ENCODE assay signal across 8 cellular contexts in the genomic region with DNA sequence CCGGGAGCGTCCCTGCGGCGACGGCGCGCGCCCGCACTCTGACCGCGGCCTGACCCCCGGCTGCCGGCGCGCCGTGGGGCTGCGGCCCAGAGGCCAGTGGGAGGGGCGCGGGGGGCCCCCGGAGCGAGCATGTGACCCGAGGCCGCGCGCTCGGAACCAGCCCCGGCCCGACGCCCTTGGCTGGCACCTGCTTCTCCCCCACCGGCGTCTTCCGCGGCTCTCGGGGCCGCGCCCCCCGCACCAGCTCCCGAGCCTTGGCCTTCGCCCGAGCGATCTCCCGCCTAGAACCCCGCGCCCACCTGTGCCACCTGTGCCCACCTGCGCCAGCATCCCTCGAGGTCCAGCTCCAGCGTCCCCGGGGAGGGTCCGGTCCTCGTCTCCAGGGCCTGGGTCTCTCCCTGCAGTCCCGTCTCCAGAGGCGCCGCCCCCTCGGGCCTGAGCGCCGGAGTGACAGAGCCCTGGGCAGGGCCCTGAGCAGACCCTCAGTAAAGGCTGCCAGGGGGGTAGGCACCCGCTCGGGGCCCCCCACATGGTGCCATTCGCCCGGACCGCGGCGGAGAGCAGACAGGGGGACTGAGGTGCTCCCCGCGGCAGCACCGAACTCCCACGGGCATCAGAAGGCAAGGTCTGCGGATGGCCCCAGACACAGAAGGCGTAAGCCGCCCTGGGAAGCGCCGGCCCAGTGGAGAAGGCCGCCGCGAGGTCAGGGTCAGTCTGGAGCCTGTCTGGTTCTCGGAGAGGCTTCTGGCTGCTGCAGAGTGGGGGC. TPM values are rescaled to one million over a fixed set of nuclear protein-coding genes. Genes with fewer than 3 reads are reported as not detected.
DNase-seq lines count a peak whose midpoint lies in the region; ATAC-seq and TF ChIP-seq lines count a peak whose summit lies in the region.

No MANE protein-coding gene starts in this region.

- ATAC-seq in GM21526 (IDR thresholded peaks at IDR 0.05; ENCODE audit: low FRiP score, unreplicated experiment): peak; percentile 30
- ATAC-seq in left lobe of liver: peak; percentile 74
- no peak for ATAC-seq in GM18861 (IDR thresholded peaks at IDR 0.05; ENCODE audit: unreplicated experiment)

- H3K4me2 ChIP-seq in DOHH2 (ENCODE audit: low read length): peak overlapping the region; percentile 84
- peak overlapping the region; percentile 47; the same call in 1 of the 2 replicates for H3K4me2 ChIP-seq in MM.1S (ENCODE audit: low read depth, low read length)

- no peak overlapping the region for H2AFZ ChIP-seq in MM.1S (ENCODE audit: low read length)

- peaks cover 13% of the 10 kb centered on the region for H3K4me1 ChIP-seq in DOHH2 (ENCODE audit: control insufficient read depth, low read length)
- no peaks in the 10 kb centered on the region for H3K4me1 ChIP-seq in MM.1S (ENCODE audit: low read length)
- peaks cover 15% of the 10 kb centered on the region for H3K4me1 ChIP-seq in stomach smooth muscle (ENCODE audit: control insufficient read depth, insufficient read depth, low read length)

- peak overlapping the region; percentile 79 for H3K4me3 ChIP-seq in DOHH2 (ENCODE audit: low read length)
- H3K4me3 ChIP-seq in MM.1S (ENCODE audit: low read length): peak overlapping the region; percentile 44; the same call in 1 of the 2 replicates
- peak overlapping the region; percentile 53 to 75 for H3K4me3 ChIP-seq in cardiac fibroblast (replicated peaks in 1 of 2; ENCODE audit: low read depth in 2 of 2, low read length in 2 of 2)
- peak overlapping the region; percentile 62 to 73 for H3K4me3 ChIP-seq in stomach smooth muscle (ENCODE audit: low read length in 2 of 2)

- H3K9me3 ChIP-seq in DOHH2 (ENCODE audit: control insufficient read depth, insufficient read depth, low read length) (no peaks in the 10 kb centered on the region), MM.1S (replicated peaks; ENCODE audit: insufficient read depth, low read length) (no peaks in the 10 kb centered on the region), stomach smooth muscle (ENCODE audit: control insufficient read depth in 2 of 2, low read length in 2 of 2) (no peaks in the 10 kb centered on the region)

- no peak overlapping the region for H3K27ac ChIP-seq in DOHH2 (ENCODE audit: low read depth, low read length)
- no peak overlapping the region for H3K27ac ChIP-seq in MM.1S (ENCODE audit: low read length)
- H3K27ac ChIP-seq in stomach smooth muscle (ENCODE audit: low read length): peak overlapping the region; percentile 53

- TF ChIP-seq CTCF in DOHH2 (IDR thresholded peaks at IDR 0.05; ENCODE audit: low read depth, low read length, poor library complexity, severe bottlenecking) (no peak), MM.1S (IDR thresholded peaks at IDR 0.05; ENCODE audit: low read length) (no peak), cardiac fibroblast (IDR thresholded peaks at IDR 0.05; ENCODE audit: low read depth, low read length) (no peak)

- DNase-seq in MM.1S: peak; percentile 21
- DNase-seq in cardiac fibroblast (ENCODE audit: low read depth in 2 of 2): no peak
- DNase-seq in left lobe of liver (ENCODE audit: low spot score): no peak
- DNase-seq in activated CD4-positive, CD25-positive, alpha-beta regulatory T cell treated with anti-CD3 and anti-CD28 coated beads, Interleukin-2, amount 50 U/mL, for 72 hours: no peak

- H3K9ac ChIP-seq in MM.1S (ENCODE audit: low read length): no peak overlapping the region
- H3K9ac ChIP-seq in stomach smooth muscle (ENCODE audit: low read length in 2 of 2): peak overlapping the region; percentile 47 to 51

- H3K9me2 ChIP-seq in DOHH2 (replicated peaks; ENCODE audit: control insufficient read depth, low read length) (no peaks in the 10 kb centered on the region), MM.1S (replicated peaks; ENCODE audit: insufficient read depth, low read length) (no peaks in the 10 kb centered on the region)

- H3K79me2 ChIP-seq in DOHH2 (ENCODE audit: control insufficient read depth, low read length) (peaks cover 10% of the 10 kb centered on the region), MM.1S (ENCODE audit: low read length) (no peaks in the 10 kb centered on the region)

- no peaks in the 10 kb centered on the region for H3K36me3 ChIP-seq in DOHH2 (ENCODE audit: control insufficient read depth, low read length)
- H3K36me3 ChIP-seq in MM.1S (replicated peaks; ENCODE audit: insufficient read depth, low read length): no peaks in the 10 kb centered on the region
- no peaks in the 10 kb centered on the region for H3K36me3 ChIP-seq in stomach smooth muscle (ENCODE audit: control insufficient read depth in 2 of 2, insufficient read depth in 2 of 2, low read length in 2 of 2)

- no peaks in the 10 kb centered on the region; the same call in 1 of the 2 replicates for H3F3A ChIP-seq in DOHH2 (ENCODE audit: control insufficient read depth, insufficient read depth)
- no peaks in the 10 kb centered on the region for H3F3A ChIP-seq in MM.1S (ENCODE audit: insufficient read depth, low read length)

- H3K27me3 ChIP-seq in DOHH2 (ENCODE audit: control insufficient read depth, low read length) (peaks cover 18% of the 10 kb centered on the region), MM.1S (replicated peaks; ENCODE audit: insufficient read depth, low read length) (no peaks in the 10 kb centered on the region), stomach smooth muscle (ENCODE audit: control insufficient read depth in 1 of 2, insufficient read depth in 2 of 2, low read length in 2 of 2) (no peaks in the 10 kb centered on the region)

- no peaks in the 10 kb centered on the region for H4K20me1 ChIP-seq in DOHH2 (ENCODE audit: control insufficient read depth, insufficient read depth, low read depth, low read length)
- H4K20me1 ChIP-seq in MM.1S (ENCODE audit: insufficient read depth, low read length): no peaks in the 10 kb centered on the region

RNA-seq across cellular contexts. Expression of a gene that starts 0.8 kb away (rescaled TPM):
- 15.3 TPM for total RNA-seq in left lobe of liver
